Comparison of ENCODE assay signal across 28 cellular contexts in the genomic region with DNA sequence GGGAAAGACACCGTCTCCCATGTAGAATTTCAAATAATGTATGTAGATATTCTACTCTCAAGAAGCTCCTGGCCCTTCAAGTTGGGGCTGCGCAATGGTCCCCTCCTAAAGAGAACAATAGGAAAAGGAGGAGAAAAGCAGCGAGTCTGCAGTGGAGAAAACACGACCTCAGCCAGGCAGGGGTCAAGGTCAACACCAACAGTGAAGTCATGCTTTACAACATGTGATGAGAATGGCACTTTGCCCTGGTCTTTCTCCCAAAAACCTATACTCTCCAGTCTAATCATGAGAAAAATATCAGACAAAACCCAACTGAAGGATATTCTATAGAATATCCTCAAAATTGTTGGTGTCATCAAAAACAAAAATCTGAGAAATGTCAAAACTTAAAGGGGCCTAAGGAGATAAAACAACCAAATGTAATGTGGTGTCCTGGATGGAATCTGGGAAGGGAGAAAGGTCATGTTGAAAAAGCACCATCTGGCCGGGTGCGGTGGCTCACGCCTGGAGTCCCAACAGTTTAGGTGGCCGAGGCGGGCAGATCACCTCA.
"Had no signal": no experiment of that assay in that cellular context is flagged by ENCODE, and none has a peak within 500 bp of the region (broad histone marks: within the 10 kb centered on the region; RNA-seq: fewer than 3 reads in every experiment).

No MANE protein-coding gene starts in this region.

- H3K27ac ChIP-seq: neural progenitor cell, ovary, parathyroid adenoma, psoas muscle, skin epidermis, spleen, suprapubic skin, testis, tibial artery, transverse colon, upper lobe of right lung, uterus had no signal

- H3K27me3 ChIP-seq: neural progenitor cell, ovary, spleen, suprapubic skin, testis, tibial artery, transverse colon, upper lobe of right lung, uterus had no signal

- H3K9ac ChIP-seq: neural progenitor cell, parathyroid adenoma had no signal

- H3K4me3 ChIP-seq: neural progenitor cell, ovary, psoas muscle, skin epidermis, smooth muscle cell, spleen, suprapubic skin, testis, tibial artery, transverse colon, upper lobe of right lung, uterus had no signal

- H3K79me2 ChIP-seq: parathyroid adenoma had no signal

- ATAC-seq: natural killer cell; psoas muscle; right cardiac atrium; sciatic nerve; stimulated activated memory B cell treated with anti-CD40 and anti-IgM and Interleukin-4, amounts not matched to agents 10 μg/mL and 1 μg/mL and 100 μg/mL, for 72 hours; stimulated activated naive CD8-positive, alpha-beta T cell treated with anti-CD3 and anti-CD28 coated beads, Interleukin-15, amount 100 ng/mL, for 72 hours; stimulated activated naive CD8-positive, alpha-beta T cell treated with anti-CD3 and anti-CD28 coated beads, Interleukin-15, Interleukin-2, amounts not matched to agents 100 U/mL and 50 U/mL, for 24 hours; upper lobe of right lung had no signal

- H3K4me2 ChIP-seq: neural progenitor cell, smooth muscle cell had no signal

- DNase-seq: natural killer cell; occipital lobe; posterior cingulate gyrus; psoas muscle; right cardiac atrium; spleen; stimulated activated CD4-positive, alpha-beta T cell treated with anti-CD3 and anti-CD28 coated beads, Interleukin-12 subunit alpha, Interleukin-12 subunit beta, amount 100 ng/mL, for 4 hours; stimulated activated CD4-positive, alpha-beta T cell treated with anti-CD3 and anti-CD28 coated beads, Interleukin-1b, Interleukin-23, amount 100 ng/mL, for 48 hours; stimulated activated CD4-positive, alpha-beta T cell treated with anti-CD3 and anti-CD28 coated beads, Interleukin-4, amount 100 ng/mL, for 1 hour; stimulated activated CD4-positive, alpha-beta T cell treated with anti-CD3 and anti-CD28 coated beads, Interleukin-4, amount 100 ng/mL, for 4 hours; stimulated activated CD8-positive, alpha-beta memory T cell treated with anti-CD3 and anti-CD28 coated beads, Interleukin-4, amount 100 ng/mL, for 48 hours; stimulated activated naive CD4-positive, alpha-beta T cell; stimulated activated naive CD8-positive, alpha-beta T cell treated with anti-CD3 and anti-CD28 coated beads, Interleukin-15, amount 100 ng/mL, for 72 hours; stimulated activated naive CD8-positive, alpha-beta T cell treated with anti-CD3 and anti-CD28 coated beads, Interleukin-15, Interleukin-2, amounts not matched to agents 100 U/mL and 50 U/mL, for 24 hours; substantia nigra; testis; tibial artery; transverse colon; uterus had no signal

- H3K4me1 ChIP-seq: neural progenitor cell, parathyroid adenoma, psoas muscle, spleen, suprapubic skin, testis, tibial artery, transverse colon, upper lobe of right lung, uterus had no signal

- H2AFZ ChIP-seq: neural progenitor cell, parathyroid adenoma had no signal

- H3K9me3 ChIP-seq: ovary, testis, uterus had no signal

- H3K36me3 ChIP-seq: neural progenitor cell, ovary, spleen, suprapubic skin, tibial artery, transverse colon, upper lobe of right lung, uterus had no signal
